21 cellular contexts compared by ENCODE assay signal in genomic region chr10:103045961-103046360, GRCh38.
DNase-seq lines count a peak whose midpoint lies in the region; ATAC-seq, FAIRE-seq and TF ChIP-seq lines count a peak whose summit lies in the region.
"Had no signal": no experiment of that assay in that cellular context is flagged by ENCODE, and none has a peak within 500 bp of the region (broad histone marks: within the 10 kb centered on the region; RNA-seq: fewer than 3 reads in every experiment).

No MANE protein-coding gene starts in this region.

- H3K79me2 ChIP-seq in K562 (ENCODE audit: control insufficient read depth, insufficient read depth, low read length): no peaks in the 10 kb centered on the region
- H3K79me2 ChIP-seq in smooth muscle cell (ENCODE audit: low read depth): no peaks in the 10 kb centered on the region

- peaks cover 8% of the 10 kb centered on the region for H3F3A ChIP-seq in smooth muscle cell (ENCODE audit: low read depth)

- no peak for TF ChIP-seq CTCF in HFFc6 (IDR thresholded peaks at IDR 0.05)
- TF ChIP-seq CTCF in K562 (IDR thresholded peaks at IDR 0.05 in 2 of 3, conservative IDR thresholded peaks at IDR 0.05 in 1 of 3; ENCODE audit: insufficient read depth in 2 of 3, low read depth in 1 of 3, low read length in 3 of 3): no peak
- TF ChIP-seq CTCF in smooth muscle cell (IDR thresholded peaks at IDR 0.05; ENCODE audit: borderline replicate concordance, insufficient read depth, poor library complexity, severe bottlenecking): no peak
- no peak for TF ChIP-seq CTCF in dorsolateral prefrontal cortex (IDR thresholded peaks at IDR 0.05 in 54 of 56, conservative IDR thresholded peaks at IDR 0.05 in 2 of 56; ENCODE audit: low read depth in 1 of 56, partially characterized antibody in 56 of 56)

- H3K9me3 ChIP-seq in K562 (replicated peaks; ENCODE audit: control insufficient read depth, insufficient read depth, low read depth, low read length) (no peaks in the 10 kb centered on the region), smooth muscle cell (replicated peaks; ENCODE audit: low read depth) (no peaks in the 10 kb centered on the region)
- H3K9me3 ChIP-seq: BE2C had no signal

- CTCF ChIA-PET in K562 (lab: Yijun Ruan, JAX; ENCODE audit: low intra/inter-chr PET ratio): no interaction called here

- no peaks in the 10 kb centered on the region; the same call in 1 of the 2 replicates for H3K27me3 Mint-ChIP-seq in HFFc6 (ENCODE audit: insufficient read depth)

- intact Hi-C loops in K562 (cut with micrococcal nuclease): no loop called here
- intact Hi-C loops in dorsolateral prefrontal cortex (cut with DNase I): no loop called here

- no peaks in the 10 kb centered on the region for H4K20me1 ChIP-seq in K562 (replicated peaks; ENCODE audit: control insufficient read depth, insufficient read depth, low read length)
- H4K20me1 ChIP-seq in smooth muscle cell (ENCODE audit: low read depth): no peaks in the 10 kb centered on the region

- H3K4me3 ChIP-seq in K562: no peak overlapping the region
- no peak overlapping the region for H3K4me3 ChIP-seq in smooth muscle cell
- H3K4me3 ChIP-seq in dorsolateral prefrontal cortex: no peak overlapping the region

- H3K27me3 ChIP-seq in K562 (ENCODE audit: control insufficient read depth in 2 of 2, insufficient read depth in 2 of 2, low read length in 2 of 2): no peaks in the 10 kb centered on the region
- no peaks in the 10 kb centered on the region for H3K27me3 ChIP-seq in smooth muscle cell (ENCODE audit: low read depth)
- no peaks in the 10 kb centered on the region for H3K27me3 ChIP-seq in dorsolateral prefrontal cortex
- H3K27me3 ChIP-seq: BE2C had no signal

- H3K36me3 ChIP-seq in K562 (ENCODE audit: control insufficient read depth, insufficient read depth, low read length): no peaks in the 10 kb centered on the region
- no peaks in the 10 kb centered on the region for H3K36me3 ChIP-seq in smooth muscle cell (ENCODE audit: low read depth)
- H3K36me3 ChIP-seq: BE2C had no signal

- 38% methylated on average over 3 of the region's 3 CpGs for WGBS in K562 (ENCODE audit: insufficient coverage, low coverage, missing lambda C conversion rate)
- 75% methylated on average over 3 of the region's 3 CpGs for WGBS in smooth muscle cell (ENCODE audit: low lambda C conversion rate)

- no peaks in the 10 kb centered on the region; the same call in 1 of the 2 replicates for H3K36me3 Mint-ChIP-seq in HFFc6 (ENCODE audit: low read depth)

- no peak overlapping the region; the same call in 1 of the 2 replicates for H3K4me3 Mint-ChIP-seq in HFFc6
- H3K4me3 Mint-ChIP-seq: CD8-positive, alpha-beta T cell had no signal

- H3K4me1 ChIP-seq in K562 (replicated peaks in 1 of 2; ENCODE audit: control insufficient read depth in 2 of 2, insufficient read depth in 2 of 2, low read length in 2 of 2) (peaks cover 12 to 14% of the 10 kb centered on the region in 2 experiments; a peak in 4 of 5 replicates), smooth muscle cell (ENCODE audit: low read depth) (peaks cover 17% of the 10 kb centered on the region)
- H3K4me1 ChIP-seq: BE2C had no signal

- ATAC-seq in K562: no peak
- ATAC-seq: CD8-positive, alpha-beta T cell; HCT116 had no signal

- H3K4me1 Mint-ChIP-seq in HFFc6 (ENCODE audit: low read depth): peaks cover 49% of the 10 kb centered on the region

- peak overlapping the region; percentile 40; the same call in 1 of the 2 replicates for H3K27ac Mint-ChIP-seq in HFFc6
- H3K27ac Mint-ChIP-seq: CD8-positive, alpha-beta T cell had no signal

- no peak for FAIRE-seq in K562 (lab: Jason Lieb, UNC)
- FAIRE-seq: A204.1, D721Med, G401.6, GM12892, GM19239, H54 had no signal

- H3K4me2 ChIP-seq in K562 (ENCODE audit: insufficient read depth, low read length) (no peak overlapping the region), smooth muscle cell (peak overlapping the region; percentile 7)

- no peak overlapping the region for H3K27ac ChIP-seq in K562 (ENCODE audit: extremely low read depth, low read depth, low read length)
- H3K27ac ChIP-seq in smooth muscle cell (ENCODE audit: low read depth): peak overlapping the region; percentile 61
- peak overlapping the region in 1 of 59 donors; percentile 22 for H3K27ac ChIP-seq in dorsolateral prefrontal cortex
- H3K27ac ChIP-seq: C4-2B had no signal

- no TSS peak for BruUV-seq in K562 (replicated peaks; lab: Mats Ljungman, UMichigan)

- no peak for TF ChIP-seq POLR2A in K562 (conservative IDR thresholded peaks at IDR 0.05)

- POLR2A ChIA-PET in K562 (lab: Yijun Ruan, JAX): interaction anchor here (1.0 kb wide), 1 partner anchor 128 kb away, joined by 3 read pairs; the partner anchor contains the start of gene CNNM2

- H3K9me3 Mint-ChIP-seq in HFFc6: no peaks in the 10 kb centered on the region
- H3K9me3 Mint-ChIP-seq: CD8-positive, alpha-beta T cell had no signal

- DNase-seq in HFFc6: no peak
- no peak for DNase-seq in K562 (ENCODE audit: extremely low read depth in 1 of 4, low spot score in 3 of 4)
- no peak for DNase-seq in smooth muscle cell (lab: John Stamatoyannopoulos, UW; ENCODE audit: unreplicated experiment)
- no peak for DNase-seq in HuH-7.5 (ENCODE audit: low spot score)
- DNase-seq in NCI-H1436 (lab: John Stamatoyannopoulos, UW): no peak
- no peak for DNase-seq in GF-D8 (lab: John Stamatoyannopoulos, UW)
- DNase-seq in dorsolateral prefrontal cortex: no peak
- DNase-seq: BE2C; CD8-positive, alpha-beta T cell; COR-L47; DMS153; DMS79 treated with DMSO at 0.1 percent for 48 hours; EL had no signal

- TF ChIP-seq EP300 in K562 (IDR thresholded peaks at IDR 0.05; ENCODE audit: low read length): no peak

- no peak overlapping the region for H2AFZ ChIP-seq in K562 (ENCODE audit: low read depth, low read length)
- no peak overlapping the region for H2AFZ ChIP-seq in smooth muscle cell (ENCODE audit: low read depth)

- no peak for TF ChIP-seq RAD21 in K562 (CRISPR knock-in tag; conservative IDR thresholded peaks at IDR 0.05 in 1 of 2, IDR thresholded peaks at IDR 0.05 in 1 of 2)

- H3K9ac ChIP-seq in K562 (ENCODE audit: insufficient read depth in 1 of 2, low read depth in 2 of 2, low read length in 2 of 2) (no peak overlapping the region), smooth muscle cell (ENCODE audit: low read depth) (peak overlapping the region; percentile 38)

- in situ Hi-C loops in K562 (cut with MboI): no loop called here

- no peaks in the 10 kb centered on the region for H3K9me1 ChIP-seq in K562 (ENCODE audit: control insufficient read depth, insufficient read depth, low read length)

TF ChIP-seq in K562, 482 proteins besides CTCF, POLR2A, EP300 and RAD21 (continues in another document):
- TF ChIP-seq, protein P1, sequence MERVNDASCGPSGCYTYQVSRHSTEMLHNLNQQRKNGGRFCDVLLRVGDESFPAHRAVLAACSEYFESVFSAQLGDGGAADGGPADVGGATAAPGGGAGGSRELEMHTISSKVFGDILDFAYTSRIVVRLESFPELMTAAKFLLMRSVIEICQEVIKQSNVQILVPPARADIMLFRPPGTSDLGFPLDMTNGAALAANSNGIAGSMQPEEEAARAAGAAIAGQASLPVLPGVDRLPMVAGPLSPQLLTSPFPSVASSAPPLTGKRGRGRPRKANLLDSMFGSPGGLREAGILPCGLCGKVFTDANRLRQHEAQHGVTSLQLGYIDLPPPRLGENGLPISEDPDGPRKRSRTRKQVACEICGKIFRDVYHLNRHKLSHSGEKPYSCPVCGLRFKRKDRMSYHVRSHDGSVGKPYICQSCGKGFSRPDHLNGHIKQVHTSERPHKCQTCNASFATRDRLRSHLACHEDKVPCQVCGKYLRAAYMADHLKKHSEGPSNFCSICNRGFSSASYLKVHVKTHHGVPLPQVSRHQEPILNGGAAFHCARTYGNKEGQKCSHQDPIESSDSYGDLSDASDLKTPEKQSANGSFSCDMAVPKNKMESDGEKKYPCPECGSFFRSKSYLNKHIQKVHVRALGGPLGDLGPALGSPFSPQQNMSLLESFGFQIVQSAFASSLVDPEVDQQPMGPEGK (CRISPR knock-in tag; IDR thresholded peaks at IDR 0.05; ENCODE audit: borderline replicate concordance): no peak
- TF ChIP-seq MTA3 (IDR thresholded peaks at IDR 0.05; ENCODE audit: borderline replicate concordance): no peak
- TF ChIP-seq NFIC (IDR thresholded peaks at IDR 0.05): no peak
- TF ChIP-seq PHTF2 (CRISPR knock-in tag; IDR thresholded peaks at IDR 0.05): no peak
- no peak for TF ChIP-seq MIER1 (IDR thresholded peaks at IDR 0.05; ENCODE audit: low read depth)
- TF ChIP-seq ARID1B (IDR thresholded peaks at IDR 0.05): peak; percentile 49
- 0 out of 2 replicates have a peak, but pooled peaks have one; percentile 30 for TF ChIP-seq SOX6 (IDR thresholded peaks at IDR 0.05)
- TF ChIP-seq ZNF253 (CRISPR knock-in tag; conservative IDR thresholded peaks at IDR 0.05): no peak
- TF ChIP-seq TAL1 (IDR thresholded peaks at IDR 0.05): peak; percentile 36; the same call in 1 of the 2 replicates
- TF ChIP-seq RNF219 (CRISPR knock-in tag; IDR thresholded peaks at IDR 0.05): no peak
- no peak for TF ChIP-seq SP1 (CRISPR knock-in tag; IDR thresholded peaks at IDR 0.05)
- no peak for TF ChIP-seq ELK3 (CRISPR knock-in tag; IDR thresholded peaks at IDR 0.05)
- no peak for TF ChIP-seq MBD2 (IDR thresholded peaks at IDR 0.05; ENCODE audit: borderline replicate concordance, low read depth)
- peak; percentile 54 for TF ChIP-seq TCF3 (CRISPR knock-in tag; IDR thresholded peaks at IDR 0.05)
